9 cellular contexts compared by ENCODE assay signal in genomic region chr2:70111752-70112591, GRCh38. TPM values are rescaled to one million over a fixed set of nuclear protein-coding genes. Genes with fewer than 3 reads are reported as not detected.
DNase-seq lines count a peak whose midpoint lies in the region; ATAC-seq, FAIRE-seq and TF ChIP-seq lines count a peak whose summit lies in the region.
"Had no signal": no experiment of that assay in that cellular context is flagged by ENCODE, and none has a peak within 500 bp of the region (broad histone marks: within the 10 kb centered on the region; RNA-seq: fewer than 3 reads in every experiment).

No MANE protein-coding gene starts in this region.

- H3K4me3 ChIP-seq in mesenchymal stem cell (ENCODE audit: insufficient read depth in 1 of 2, low read depth in 1 of 2, low read length in 2 of 2) (peak overlapping the region in 1 of 2 experiments; percentile 20), WERI-Rb-1 (ENCODE audit: low read depth, low read length) (no peak overlapping the region)

- intact Hi-C loops in activated CD8-positive, alpha-beta T cell treated with anti-CD3 and anti-CD28 coated beads for 36 hours (cut with micrococcal nuclease) = no loop called here

- TF ChIP-seq CTCF in activated CD8-positive, alpha-beta T cell treated with anti-CD3 and anti-CD28 coated beads for 36 hours (IDR thresholded peaks at IDR 0.05) = no peak
- no peak for TF ChIP-seq CTCF in WERI-Rb-1 (IDR thresholded peaks at IDR 0.05; ENCODE audit: low read depth, low read length)

- no peaks in the 10 kb centered on the region for H3K9me3 Mint-ChIP-seq in activated CD8-positive, alpha-beta T cell treated with anti-CD3 and anti-CD28 coated beads for 36 hours

- H3K27ac Mint-ChIP-seq in activated CD8-positive, alpha-beta T cell treated with anti-CD3 and anti-CD28 coated beads for 36 hours = peak overlapping the region; percentile 17

- H3K4me1 Mint-ChIP-seq in activated CD8-positive, alpha-beta T cell treated with anti-CD3 and anti-CD28 coated beads for 36 hours (ENCODE audit: low read depth) = peaks cover 68% of the 10 kb centered on the region

- peak overlapping the region in 1 of 2 experiments; percentile 4 for H3K4ac ChIP-seq in mesenchymal stem cell (ENCODE audit: low read depth in 1 of 2, low read length in 2 of 2)

- H3K36me3 ChIP-seq in mesenchymal stem cell (ENCODE audit: control insufficient read depth in 1 of 2, insufficient read depth in 2 of 2, low read depth in 1 of 2, low read length in 2 of 2) (no peaks in the 10 kb centered on the region), WERI-Rb-1 (no peaks in the 10 kb centered on the region)

- POLR2A ChIA-PET in activated CD8-positive, alpha-beta T cell treated with anti-CD3 and anti-CD28 coated beads for 36 hours (lab: Charles Lee) = interaction anchor here (1.1 to 11.0 kb wide), 3 partner anchors 11 to 22 kb away, joined by 4 to 217 read pairs (median 84); partner anchors contain the start of gene PCBP1

- no peak overlapping the region for H2BK120ac ChIP-seq in mesenchymal stem cell (ENCODE audit: low read depth, low read length)

- H3K23ac ChIP-seq in mesenchymal stem cell (ENCODE audit: low read length in 2 of 2) = no peak overlapping the region

- peak overlapping the region; percentile 30 to 34 for H2BK12ac ChIP-seq in mesenchymal stem cell (ENCODE audit: low read length in 2 of 2)

- H2AFZ ChIP-seq in mesenchymal stem cell (ENCODE audit: low read depth, low read length) = peak overlapping the region; percentile 18

- H3K79me1 ChIP-seq in mesenchymal stem cell (replicated peaks; ENCODE audit: low read length, poor library complexity, severe bottlenecking) = peaks cover 4% of the 10 kb centered on the region

- no peak for FAIRE-seq in GM19239 (lab: Jason Lieb, UNC)

- H3K4me3 Mint-ChIP-seq in activated CD8-positive, alpha-beta T cell treated with anti-CD3 and anti-CD28 coated beads for 36 hours = no peak overlapping the region

- H4K8ac ChIP-seq in mesenchymal stem cell (ENCODE audit: low read length) = peak overlapping the region; percentile 83

- peak overlapping the region; percentile 46 for H2BK15ac ChIP-seq in mesenchymal stem cell (ENCODE audit: low read depth, poor library complexity, severe bottlenecking)

- peaks cover 25% of the 10 kb centered on the region for H3K4me1 ChIP-seq in mesenchymal stem cell (ENCODE audit: control insufficient read depth, insufficient read depth, low read depth, low read length)

- H3K18ac ChIP-seq in mesenchymal stem cell (ENCODE audit: low read depth in 1 of 2, low read length in 2 of 2) = peak overlapping the region; percentile 40 to 82

- H2BK5ac ChIP-seq in mesenchymal stem cell (ENCODE audit: low read depth, low read length, poor library complexity, severe bottlenecking) = no peak overlapping the region

- no peak overlapping the region for H4K91ac ChIP-seq in mesenchymal stem cell (ENCODE audit: low read length)

- peak overlapping the region; percentile 89 for H3K27ac ChIP-seq in mesenchymal stem cell (ENCODE audit: low read length, poor library complexity, severe bottlenecking)
- no peak overlapping the region for H3K27ac ChIP-seq in WERI-Rb-1
- H3K27ac ChIP-seq: VCaP had no signal

- H3K9me3 ChIP-seq in mesenchymal stem cell (ENCODE audit: control insufficient read depth, low read length) = no peaks in the 10 kb centered on the region
- no peaks in the 10 kb centered on the region for H3K9me3 ChIP-seq in WERI-Rb-1 (ENCODE audit: severe bottlenecking)

- H3K4me2 ChIP-seq in mesenchymal stem cell (ENCODE audit: low read length, poor library complexity, severe bottlenecking) = peak overlapping the region; percentile 27

- ATAC-seq in activated CD8-positive, alpha-beta T cell treated with anti-CD3 and anti-CD28 coated beads for 36 hours = no peak
- no peak for ATAC-seq in HG03175 (IDR thresholded peaks at IDR 0.05; ENCODE audit: unreplicated experiment)

- DNase-seq in ACHN = peak; percentile 61
- peak; percentile 72 for DNase-seq in EL
- no peak for DNase-seq in activated CD8-positive, alpha-beta T cell treated with anti-CD3 and anti-CD28 coated beads for 36 hours
- peak; percentile 60 for DNase-seq in mesenchymal stem cell
- DNase-seq in GM19239 (ENCODE audit: insufficient read length, low spot score) = no peak
- no peak for DNase-seq in T-helper 1 cell
- DNase-seq in WERI-Rb-1 = no peak

- in situ Hi-C loops in ACHN (cut with HindIII; ENCODE audit: low pct_ligation_motif_present, low pct_unique_long_range_greater_than_20kb, low sequenced_read_pairs) = no loop called here

- H3K14ac ChIP-seq in mesenchymal stem cell (ENCODE audit: low read length in 2 of 2) = no peak overlapping the region

- peak overlapping the region; percentile 9 for H3K9ac ChIP-seq in mesenchymal stem cell (ENCODE audit: low read length)

- H3K27me3 ChIP-seq in mesenchymal stem cell (ENCODE audit: control insufficient read depth in 1 of 2, insufficient read depth in 1 of 2, low read length in 2 of 2) (no peaks in the 10 kb centered on the region), WERI-Rb-1 (ENCODE audit: insufficient read depth, low read depth, severe bottlenecking) (no peaks in the 10 kb centered on the region)

- WGBS in mesenchymal stem cell = 60% methylated on average over 4 of the region's 7 CpGs

- H3K36me3 Mint-ChIP-seq in activated CD8-positive, alpha-beta T cell treated with anti-CD3 and anti-CD28 coated beads for 36 hours (ENCODE audit: low read depth) = no peaks in the 10 kb centered on the region

- CTCF ChIA-PET in activated CD8-positive, alpha-beta T cell treated with anti-CD3 and anti-CD28 coated beads for 36 hours (lab: Charles Lee) = no interaction called here

- no peaks in the 10 kb centered on the region for H3K27me3 Mint-ChIP-seq in activated CD8-positive, alpha-beta T cell treated with anti-CD3 and anti-CD28 coated beads for 36 hours

- H2AK5ac ChIP-seq in mesenchymal stem cell (ENCODE audit: low read length, severe bottlenecking) = peak overlapping the region; percentile 17

RNA-seq across cellular contexts. Expression of gene PCBP1, which starts 24.7 kb away (rescaled TPM):
- total RNA-seq in activated CD8-positive, alpha-beta T cell treated with anti-CD3 and anti-CD28 coated beads for 36 hours = 100 to 1,000 TPM; 470 to 489 TPM
- 232 TPM for polyA plus RNA-seq in mesenchymal stem cell (2013, experiment 1 of 2)
- 289 TPM for polyA plus RNA-seq in mesenchymal stem cell (2013, experiment 2 of 2)

Comparison
In these comparisons a context has a peak if more than half of its experiments do, and no peak if none do; other contexts are left out.
1. DNase-seq: peak in ACHN (single experiment), EL (single experiment) and mesenchymal stem cell (single experiment); none in activated CD8-positive, alpha-beta T cell treated with anti-CD3 and anti-CD28 coated beads for 36 hours (single experiment), GM19239 (single experiment), T-helper 1 cell (0 of 5) and WERI-Rb-1 (single experiment).